19 cellular contexts compared by ENCODE assay signal in genomic region chr10:70684841-70685457, GRCh38. TPM values are rescaled to one million over a fixed set of nuclear protein-coding genes. Genes with fewer than 3 reads are reported as not detected.
DNase-seq lines count a peak whose midpoint lies in the region; ATAC-seq, FAIRE-seq and TF ChIP-seq lines count a peak whose summit lies in the region.
"Had no signal": no experiment of that assay in that cellular context is flagged by ENCODE, and none has a peak within 500 bp of the region (broad histone marks: within the 10 kb centered on the region; RNA-seq: fewer than 3 reads in every experiment).

No MANE protein-coding gene starts in this region.

- 0 out of 2 replicates have a peak overlapping the region, but pooled peaks have one; percentile 53 for H2BK12ac ChIP-seq in H1 (ENCODE audit: low read depth, low read length)

- H3K4me1 Mint-ChIP-seq in mesothelial cell of epicardium (peaks cover 39% of the 10 kb centered on the region), type B pancreatic cell (ENCODE audit: unreplicated experiment) (peaks cover 39% of the 10 kb centered on the region), immature natural killer cell (peaks cover 0 to 2% of the 10 kb centered on the region in 2 donors)

- no peak for DNase-seq in cardiac muscle cell (ENCODE audit: low read depth in 1 of 2, low spot score in 1 of 2)
- no peak for DNase-seq in right cardiac atrium
- DNase-seq in H1 (ENCODE audit: low read depth in 1 of 2, low spot score in 2 of 2) = no peak
- no peak for DNase-seq in mesothelial cell of epicardium (ENCODE audit: low spot score in 2 of 2, unreplicated experiment in 2 of 2)
- DNase-seq in type B pancreatic cell (ENCODE audit: extremely low spot score, unreplicated experiment) = no peak
- DNase-seq in HuH-7 (ENCODE audit: low spot score) = no peak
- no peak for DNase-seq in CD1c-positive myeloid dendritic cell (ENCODE audit: extremely low spot score)
- no peak for DNase-seq in immature natural killer cell
- DNase-seq: Caco-2, HCEC 1CT, NCI-H1092, NCI-H1694 treated with DMSO at 0.1 percent for 48 hours, NCI-H748 treated with DMSO at 0.1 percent for 48 hours, SHP77 treated with DMSO at 0.1 percent for 48 hours had no signal

- H4K20me1 ChIP-seq in H1 (replicated peaks in 1 of 2; ENCODE audit: control insufficient read depth in 1 of 2, insufficient read depth in 2 of 2, low read length in 2 of 2) = no peaks in the 10 kb centered on the region

- TF ChIP-seq CTCF in cardiac muscle cell (IDR thresholded peaks at IDR 0.05; ENCODE audit: low read depth, low read length) (no peak), H1 (IDR thresholded peaks at IDR 0.05; ENCODE audit: control extremely low read depth in 1 of 3, insufficient read depth in 1 of 3, low read depth in 1 of 3, low read length in 3 of 3) (no peak), mesothelial cell of epicardium (IDR thresholded peaks at IDR 0.05; ENCODE audit: unreplicated experiment) (peak; percentile 33), type B pancreatic cell (conservative IDR thresholded peaks at IDR 0.05) (peak; percentile 37)

- no peaks in the 10 kb centered on the region; the same call in 1 of the 2 replicates for H3K23me2 ChIP-seq in H1 (ENCODE audit: low read depth, low read length)

- no peak overlapping the region for H3K9ac ChIP-seq in H1 (replicated peaks in 1 of 4; ENCODE audit: extremely low read depth in 1 of 4, low read depth in 3 of 4, low read length in 3 of 4)

- intact Hi-C loops in right cardiac atrium (cut with DNase I) = no loop called here

- no peak overlapping the region for H3K14ac ChIP-seq in H1 (ENCODE audit: insufficient read length)

- WGBS in right cardiac atrium = 93% methylated on average over 5 of the region's 5 CpGs
- 88% methylated on average over 5 of the region's 5 CpGs; no CpG with 5 or more reads in 1 of the 2 experiments for WGBS in H1 (ENCODE audit: extremely low coverage in 1 of 2, insufficient coverage in 1 of 2, insufficient read length in 1 of 2, insufficient replicate concordance in 2 of 2, low coverage in 1 of 2, low lambda C conversion rate in 2 of 2, missing lambda C conversion rate in 1 of 2), 2 experiments

- H3K36me3 Mint-ChIP-seq in mesothelial cell of epicardium = no peaks in the 10 kb centered on the region
- no peaks in the 10 kb centered on the region for H3K36me3 Mint-ChIP-seq in type B pancreatic cell
- no peaks in the 10 kb centered on the region for H3K36me3 Mint-ChIP-seq in immature natural killer cell
- H3K36me3 Mint-ChIP-seq: CD14-positive monocyte had no signal

- no peaks in the 10 kb centered on the region for H3K36me3 ChIP-seq in cardiac muscle cell
- no peaks in the 10 kb centered on the region; a peak in 1 of 8 replicates for H3K36me3 ChIP-seq in H1 (ENCODE audit: control insufficient read depth in 2 of 4, insufficient read depth in 4 of 4, low read length in 3 of 4)

- no peak overlapping the region for H3K23ac ChIP-seq in H1 (ENCODE audit: insufficient read length)

- H3K79me1 ChIP-seq in H1 (ENCODE audit: low read depth, low read length) = no peaks in the 10 kb centered on the region; the same call in 1 of the 2 replicates

- H3K4me2 ChIP-seq in H1 (ENCODE audit: insufficient read depth in 1 of 2, low read depth in 2 of 2, low read length in 2 of 2) = no peak overlapping the region

- no peaks in the 10 kb centered on the region for H3K9me3 ChIP-seq in cardiac muscle cell (ENCODE audit: low read depth)
- H3K9me3 ChIP-seq in right cardiac atrium (ENCODE audit: control insufficient read depth, low read length) = no peaks in the 10 kb centered on the region
- H3K9me3 ChIP-seq in H1 (ENCODE audit: insufficient read depth in 2 of 2, low read depth in 1 of 2, low read length in 1 of 2) = peaks cover 0 to 2% of the 10 kb centered on the region in 2 experiments; a peak in 1 of 4 replicates

- no peaks in the 10 kb centered on the region for H3K79me2 ChIP-seq in H1 (ENCODE audit: control insufficient read depth in 1 of 2, insufficient read depth in 2 of 2, low read length in 2 of 2)

- H2AK5ac ChIP-seq in H1 (ENCODE audit: low read depth, low read length) = no peak overlapping the region

- H2AFZ ChIP-seq in H1 (ENCODE audit: low read length) = no peak overlapping the region

- no peak overlapping the region for H3K56ac ChIP-seq in H1 (replicated peaks; ENCODE audit: insufficient read length, low read depth, low read length)

- POLR2A ChIA-PET in H1 (lab: Charles Lee; ENCODE audit: partially characterized antibody) = no interaction called here

- H4K5ac ChIP-seq in H1 (ENCODE audit: insufficient read length, low read depth, low read length) = no peak overlapping the region

- no peak for ATAC-seq in right cardiac atrium
- ATAC-seq: GM12878 had no signal

- no peak for FAIRE-seq in H1 (lab: Jason Lieb, UNC)
- FAIRE-seq: GM12878, GM18507, RCC 7860 had no signal

- no peak overlapping the region for H3K4me3 ChIP-seq in cardiac muscle cell
- H3K4me3 ChIP-seq in right cardiac atrium (ENCODE audit: low read length) = no peak overlapping the region
- no peak overlapping the region for H3K4me3 ChIP-seq in H1 (ENCODE audit: extremely low read depth in 1 of 4, insufficient read depth in 2 of 4, low read depth in 3 of 4, low read length in 4 of 4)
- H3K4me3 ChIP-seq: GM12878 had no signal

- CTCF ChIA-PET in H1 (lab: Charles Lee; ENCODE audit: partially characterized antibody) = interaction anchor here (0.7 to 1.1 kb wide), 4 partner anchors 8 to 135 kb away, joined by 3 to 4 read pairs (median 3); no protein-coding TSS in a partner anchor

- no peak overlapping the region; the same call in 1 of the 2 replicates for H3K18ac ChIP-seq in H1 (ENCODE audit: extremely low read depth, low read length)

- H3K27ac Mint-ChIP-seq in mesothelial cell of epicardium (peak overlapping the region; percentile 89), type B pancreatic cell (no peak overlapping the region), immature natural killer cell (peak overlapping the region in 1 of 6 donors; percentile 16)

- H2BK5ac ChIP-seq in H1 (ENCODE audit: low read depth, low read length) = peak overlapping the region; percentile 9; the same call in 1 of the 2 replicates

- H3K4me3 Mint-ChIP-seq in mesothelial cell of epicardium = no peak overlapping the region
- no peak overlapping the region for H3K4me3 Mint-ChIP-seq in type B pancreatic cell
- no peak overlapping the region for H3K4me3 Mint-ChIP-seq in immature natural killer cell
- H3K4me3 Mint-ChIP-seq: CD14-positive monocyte had no signal

- TF ChIP-seq RAD21 in H1 (IDR thresholded peaks at IDR 0.05 in 1 of 2, conservative IDR thresholded peaks at IDR 0.05 in 1 of 2; ENCODE audit: low read depth in 2 of 2, low read length in 2 of 2) = no peak

- peak overlapping the region; percentile 17 for H4K91ac ChIP-seq in H1 (replicated peaks; ENCODE audit: insufficient read length, low read length)

- H3K27ac ChIP-seq in cardiac muscle cell (peak overlapping the region; percentile 46), right cardiac atrium (ENCODE audit: low read length) (no peak overlapping the region), H1 (ENCODE audit: low read depth, low read length) (no peak overlapping the region)

- no peak overlapping the region for H3K4ac ChIP-seq in H1 (replicated peaks; ENCODE audit: insufficient read length, low read depth, low read length)

- TF ChIP-seq EP300 in H1 (IDR thresholded peaks at IDR 0.05; ENCODE audit: borderline replicate concordance in 1 of 2, low read depth in 2 of 2, low read length in 2 of 2) = no peak

- TF ChIP-seq POLR2A in H1 (IDR thresholded peaks at IDR 0.05; ENCODE audit: control extremely low read depth in 1 of 2, low read depth in 2 of 2, low read length in 2 of 2) = no peak

- H3K27me3 ChIP-seq in cardiac muscle cell (no peaks in the 10 kb centered on the region), right cardiac atrium (ENCODE audit: control insufficient read depth, insufficient read depth) (no peaks in the 10 kb centered on the region), H1 (replicated peaks in 1 of 4; ENCODE audit: control insufficient read depth in 3 of 4, extremely low read depth in 1 of 4, insufficient read depth in 3 of 4, low read length in 3 of 4) (no peaks in the 10 kb centered on the region)

- H2BK120ac ChIP-seq in H1 (replicated peaks; ENCODE audit: low read depth, low read length) = no peak overlapping the region

- H2BK20ac ChIP-seq in H1 (ENCODE audit: low read length) = no peak overlapping the region

- H3K9me3 Mint-ChIP-seq in mesothelial cell of epicardium = no peaks in the 10 kb centered on the region
- H3K9me3 Mint-ChIP-seq in type B pancreatic cell = no peaks in the 10 kb centered on the region
- H3K9me3 Mint-ChIP-seq in immature natural killer cell = no peaks in the 10 kb centered on the region
- H3K9me3 Mint-ChIP-seq: CD14-positive monocyte had no signal

- H4K8ac ChIP-seq in H1 (ENCODE audit: extremely low read depth, insufficient read depth, low read length) = peak overlapping the region; percentile 65; the same call in 1 of the 2 replicates

- H2BK15ac ChIP-seq in H1 (ENCODE audit: low read length) = no peak overlapping the region

- H3K4me1 ChIP-seq in cardiac muscle cell (ENCODE audit: low read depth) (peaks cover 17% of the 10 kb centered on the region), right cardiac atrium (ENCODE audit: control insufficient read depth, insufficient read depth, low read length) (no peaks in the 10 kb centered on the region), H1 (replicated peaks in 1 of 4; ENCODE audit: control insufficient read depth in 3 of 4, insufficient read depth in 4 of 4, low read length in 3 of 4) (peaks cover 0 to 4% (median 1%) of the 10 kb centered on the region in 4 experiments; a peak in 2 of 7 replicates)
- H3K4me1 ChIP-seq: Caco-2 had no signal

- no peaks in the 10 kb centered on the region for H3K27me3 Mint-ChIP-seq in mesothelial cell of epicardium (ENCODE audit: low read depth)
- H3K27me3 Mint-ChIP-seq in type B pancreatic cell = no peaks in the 10 kb centered on the region
- H3K27me3 Mint-ChIP-seq in immature natural killer cell (ENCODE audit: low read depth in 3 of 3) = peaks cover 0 to 4% (median 2%) of the 10 kb centered on the region in 3 donors

RNA-seq across cellular contexts. Expression of gene ADAMTS14, which starts 12.6 kb away (rescaled TPM):
- total RNA-seq in cardiac muscle cell (0.63 and 1.9 TPM in 2 replicates), right cardiac atrium (under 1 TPM; 0.03 to 0.36 (median 0.19) TPM), mesothelial cell of epicardium (3.2 to 4.1 TPM (median 3.9 TPM) in 3 replicates), type B pancreatic cell (ENCODE audit: low replicate concordance) (0.29 and 1.4 TPM in 2 replicates)
- polyA plus RNA-seq in cardiac muscle cell (1.2 and 2.2 TPM in 2 replicates), right cardiac atrium (0.14 TPM), H1 (2011; rRNA removed) (2.0 and 3.2 TPM in 2 replicates), immature natural killer cell (under 1 TPM; 0.36 to 0.56 (median 0.37) TPM)
- total RNA-seq in H1 (2021; fragmentation: NEBNext Ultra II Directional; extraction: Animal tissue kit (Norgen Biotek cat#: 25700)) = 2.3 TPM in 2 replicates
- 2.9 TPM for polyA plus RNA-seq in H1 (2011; cell fraction: cytosol; rRNA removed)
- polyA plus RNA-seq in H1 (2011; cell fraction: nucleus; rRNA removed) = 14.8 TPM
- 1.5 to 2.4 TPM (median 2.2 TPM) in 4 replicates for polyA plus RNA-seq in H1 (2012, experiment 1 of 2)
- 0.80 TPM for polyA plus RNA-seq in H1 (2012, experiment 2 of 2)
- 1.9 TPM for polyA plus RNA-seq in H1 (2013, experiment 1 of 2)
- polyA plus RNA-seq in H1 (2013, experiment 2 of 2) = 1.6 TPM
- 1.1 TPM in 2 replicates for polyA minus RNA-seq in H1 (2011; rRNA and poly(A)+ RNA removed)
- polyA minus RNA-seq in H1 (2011; cell fraction: cytosol; rRNA and poly(A)+ RNA removed) = 1.7 TPM
- 3.4 TPM for polyA minus RNA-seq in H1 (2011; cell fraction: nucleus; rRNA and poly(A)+ RNA removed)
- total RNA-seq: A172, Caco-2, GM12878 had no signal
- polyA plus RNA-seq: CD14-positive monocyte had no signal

Comparison
In these comparisons a context has a peak if more than half of its experiments do, and no peak if none do; other contexts are left out.
1. CTCF ChIP-seq: peak in mesothelial cell of epicardium (single experiment) and type B pancreatic cell (single experiment); none in cardiac muscle cell (single experiment) and H1 (0 of 3).